11 cellular contexts compared by ENCODE assay signal in genomic region chr21:41752231-41752681, GRCh38. TPM values are rescaled to one million over a fixed set of nuclear protein-coding genes. Genes with fewer than 3 reads are reported as not detected.
DNase-seq lines count a peak whose midpoint lies in the region; ATAC-seq and TF ChIP-seq lines count a peak whose summit lies in the region.
"Had no signal": no experiment of that assay in that cellular context is flagged by ENCODE, and none has a peak within 500 bp of the region (broad histone marks: within the 10 kb centered on the region; RNA-seq: fewer than 3 reads in every experiment).

No MANE protein-coding gene starts in this region.

- DNase-seq in HCEC 1CT, result peak; percentile 56
- peak; percentile 80 for DNase-seq in RWPE2 (ENCODE audit: low spot score)
- peak; percentile 44 for DNase-seq in foreskin melanocyte
- DNase-seq in thyroid gland, result peak; percentile 17 to 27
- no peak for DNase-seq in effector memory CD4-positive, alpha-beta T cell
- no peak for DNase-seq in stimulated activated CD4-positive, alpha-beta T cell treated with anti-CD3 and anti-CD28 coated beads, Interleukin-12 subunit alpha, Interleukin-12 subunit beta, amount 100 ng/mL, for 4 hours
- no peak for DNase-seq in DMS 273 (lab: John Stamatoyannopoulos, UW; ENCODE audit: unreplicated experiment)
- DNase-seq: adrenal gland, retina had no signal

- H3K4me1 ChIP-seq in RWPE2 (ENCODE audit: insufficient read depth, poor library complexity, severe bottlenecking), result peaks cover 60% of the 10 kb centered on the region
- H3K4me1 ChIP-seq in thyroid gland, result peaks cover 36 to 39% of the 10 kb centered on the region in 2 donors
- no peaks in the 10 kb centered on the region for H3K4me1 ChIP-seq in effector memory CD4-positive, alpha-beta T cell (ENCODE audit: control insufficient read depth, insufficient read depth, low read length, poor library complexity, severe bottlenecking)
- H3K4me1 ChIP-seq: adrenal gland had no signal

- no peaks in the 10 kb centered on the region for H3K9me3 ChIP-seq in RWPE2 (ENCODE audit: severe bottlenecking)
- H3K9me3 ChIP-seq in thyroid gland, result no peaks in the 10 kb centered on the region
- no peaks in the 10 kb centered on the region for H3K9me3 ChIP-seq in effector memory CD4-positive, alpha-beta T cell (ENCODE audit: control insufficient read depth, low read length)
- H3K9me3 ChIP-seq: adrenal gland had no signal

- intact Hi-C loops in thyroid gland (cut with DNase I), result no loop called here

- H3K4me3 ChIP-seq in RWPE2 (ENCODE audit: severe bottlenecking) (no peak overlapping the region), thyroid gland (replicated peaks in 1 of 3) (no peak overlapping the region)
- H3K4me3 ChIP-seq in effector memory CD4-positive, alpha-beta T cell (ENCODE audit: insufficient read depth, low read depth, low read length, poor library complexity, severe bottlenecking), result no peak overlapping the region
- H3K4me3 ChIP-seq: adrenal gland had no signal

- TF ChIP-seq POLR2A in thyroid gland (IDR thresholded peaks at IDR 0.05), result no peak

- TF ChIP-seq CTCF in RWPE2 (IDR thresholded peaks at IDR 0.05; ENCODE audit: poor library complexity, severe bottlenecking) (no peak), thyroid gland (IDR thresholded peaks at IDR 0.05) (no peak)

- H3K27ac ChIP-seq in RWPE2 (ENCODE audit: poor library complexity, severe bottlenecking) (peak overlapping the region; percentile 86), thyroid gland (peak overlapping the region; percentile 87 to 96 (median 94))
- H3K27ac ChIP-seq in effector memory CD4-positive, alpha-beta T cell (ENCODE audit: insufficient read depth, low read length, poor library complexity, severe bottlenecking), result no peak overlapping the region
- H3K27ac ChIP-seq: adrenal gland had no signal

- H3K36me3 ChIP-seq in RWPE2 (ENCODE audit: low read depth) (peaks cover 92% of the 10 kb centered on the region), thyroid gland (peaks cover 0 to 17% of the 10 kb centered on the region in 2 donors)
- H3K36me3 ChIP-seq in effector memory CD4-positive, alpha-beta T cell (ENCODE audit: control insufficient read depth, insufficient read depth, low read length), result no peaks in the 10 kb centered on the region
- H3K36me3 ChIP-seq: adrenal gland had no signal

- ATAC-seq in RWPE2 (ENCODE audit: low read depth), result peak; percentile 80
- no peak for ATAC-seq in GM19395 (IDR thresholded peaks at IDR 0.05; ENCODE audit: unreplicated experiment)
- ATAC-seq: activated CD4-positive, CD25-positive, alpha-beta regulatory T cell treated with anti-CD3 and anti-CD28 coated beads, Interleukin-2, amount 50 U/mL, for 24 hours had no signal

- WGBS in thyroid gland, 2 donors, result 75 to 87% methylated on average over 10 to 11 of the region's 13 CpGs

- H3K27me3 ChIP-seq in RWPE2 (ENCODE audit: insufficient read depth, poor library complexity, severe bottlenecking) (no peaks in the 10 kb centered on the region), thyroid gland (no peaks in the 10 kb centered on the region)
- H3K27me3 ChIP-seq in effector memory CD4-positive, alpha-beta T cell (replicated peaks; ENCODE audit: control insufficient read depth, insufficient read depth, low read length, poor library complexity, severe bottlenecking), result no peaks in the 10 kb centered on the region
- H3K27me3 ChIP-seq: adrenal gland had no signal

RNA-seq across cellular contexts. Expression of gene RIPK4, which starts 14.6 kb away (rescaled TPM):
- 10 to 100 TPM; 15.3 to 24.7 (median 22.6) TPM for total RNA-seq in thyroid gland

Comparison
In these comparisons a context has a peak if more than half of its experiments do, and no peak if none do; other contexts are left out.
1. DNase-seq: peak in HCEC 1CT (single experiment), RWPE2 (single experiment), foreskin melanocyte (single experiment) and thyroid gland (2 of 2); none in effector memory CD4-positive, alpha-beta T cell (0 of 3), stimulated activated CD4-positive, alpha-beta T cell treated with anti-CD3 and anti-CD28 coated beads, Interleukin-12 subunit alpha, Interleukin-12 subunit beta, amount 100 ng/mL, for 4 hours (single experiment) and DMS 273 (single experiment).